In the genomic region with DNA sequence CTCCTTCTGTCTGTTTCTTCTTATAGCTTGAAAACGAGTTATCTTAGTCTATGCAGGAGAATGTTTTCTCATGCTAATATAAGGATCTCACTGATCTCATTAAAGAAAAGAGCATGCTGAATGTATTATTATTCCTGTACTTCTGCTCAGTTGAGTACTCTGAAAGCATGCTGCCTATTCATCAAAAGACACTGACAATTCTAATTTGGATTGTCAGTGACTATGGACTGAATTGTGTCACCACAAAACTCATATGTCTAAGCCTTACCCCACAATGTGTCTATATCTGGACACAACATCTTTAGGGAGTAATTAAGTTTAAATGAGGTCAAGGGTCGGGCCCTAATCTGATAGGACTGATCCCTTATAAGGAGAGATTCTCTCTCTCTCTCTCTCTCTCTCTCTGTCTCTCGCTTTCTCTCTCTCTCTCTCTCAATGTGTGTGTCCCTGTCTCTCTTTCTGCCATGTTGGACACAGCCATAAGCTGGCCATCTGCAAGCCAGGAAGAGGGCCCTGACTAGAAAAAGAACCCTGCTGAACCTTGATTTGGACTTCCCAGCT, we compare ENCODE assay signal across 13 cellular contexts.
DNase-seq lines count a peak whose midpoint lies in the region; ATAC-seq and TF ChIP-seq lines count a peak whose summit lies in the region.
"Had no signal": no experiment of that assay in that cellular context is flagged by ENCODE, and none has a peak within 500 bp of the region (broad histone marks: within the 10 kb centered on the region; RNA-seq: fewer than 3 reads in every experiment).

No MANE protein-coding gene starts in this region.

- ATAC-seq in GM23338: no peak
- ATAC-seq: A549; CD8-positive, alpha-beta T cell had no signal

- H3K36me3 ChIP-seq in GM23338 (ENCODE audit: insufficient read depth) (no peaks in the 10 kb centered on the region), HEK293 (ENCODE audit: control insufficient read depth in 2 of 2, insufficient read depth in 1 of 2, low read length in 2 of 2) (no peaks in the 10 kb centered on the region)

- H3K27me3 ChIP-seq in GM23338 (ENCODE audit: insufficient read depth): no peaks in the 10 kb centered on the region

- CTCF ChIA-PET in HEK293 (lab: Yijun Ruan, JAX): interaction anchor here (0.6 to 1.0 kb wide), 3 partner anchors 13 to 323 kb away, joined by 3 read pairs; no protein-coding TSS in a partner anchor

- H3K27ac Mint-ChIP-seq in GM23338 (no peak overlapping the region), glutamatergic neuron (ENCODE audit: unreplicated experiment) (no peak overlapping the region)
- H3K27ac Mint-ChIP-seq: CD8-positive, alpha-beta T cell had no signal

- H3F3A ChIP-seq in GM23338 (replicated peaks; ENCODE audit: low read depth): no peaks in the 10 kb centered on the region

- TF ChIP-seq CTCF in GM23338 (conservative IDR thresholded peaks at IDR 0.05; ENCODE audit: low read depth in 2 of 2): no peak
- no peak for TF ChIP-seq CTCF in HEK293 (tag by site-specific recombination; IDR thresholded peaks at IDR 0.05)
- no peak for TF ChIP-seq CTCF in glutamatergic neuron (IDR thresholded peaks at IDR 0.05; ENCODE audit: partially characterized antibody, unreplicated experiment)

- no peaks in the 10 kb centered on the region for H3K9me3 ChIP-seq in HEK293 (ENCODE audit: control insufficient read depth, insufficient read depth, low read depth, low read length)
- H3K9me3 ChIP-seq: A549 had no signal

- H3K36me3 Mint-ChIP-seq in GM23338 (ENCODE audit: low read depth) (no peaks in the 10 kb centered on the region), glutamatergic neuron (ENCODE audit: unreplicated experiment) (no peaks in the 10 kb centered on the region)
- H3K36me3 Mint-ChIP-seq: CD14-positive monocyte; CD8-positive, alpha-beta T cell had no signal

- no peaks in the 10 kb centered on the region for H3K9me2 ChIP-seq in GM23338 (ENCODE audit: insufficient read depth)

- H2AFZ ChIP-seq in GM23338: 0 out of 2 replicates have a peak overlapping the region, but pooled peaks have one; percentile 8

- H3K4me1 ChIP-seq in GM23338 (ENCODE audit: insufficient read depth) (peaks cover 8% of the 10 kb centered on the region; the same call in 1 of the 2 replicates), HEK293 (ENCODE audit: control insufficient read depth, insufficient read depth, low read length) (no peaks in the 10 kb centered on the region)

- H3K9me3 Mint-ChIP-seq in GM23338: no peaks in the 10 kb centered on the region
- peaks cover 5% of the 10 kb centered on the region for H3K9me3 Mint-ChIP-seq in glutamatergic neuron (ENCODE audit: unreplicated experiment)
- H3K9me3 Mint-ChIP-seq: CD8-positive, alpha-beta T cell had no signal

- no peak overlapping the region for H3K4me2 ChIP-seq in GM23338
- H3K4me2 ChIP-seq: A549 had no signal

- no peaks in the 10 kb centered on the region for H4K20me1 ChIP-seq in GM23338 (replicated peaks; ENCODE audit: insufficient read depth)

- H3K27ac ChIP-seq in GM23338 (ENCODE audit: low read depth): no peak overlapping the region
- no peak overlapping the region for H3K27ac ChIP-seq in HEK293 (ENCODE audit: extremely low read depth, low read depth, low read length)
- H3K27ac ChIP-seq: A549 had no signal

- POLR2A ChIA-PET in HEK293 (lab: Yijun Ruan, JAX): no interaction called here

- H3K4me3 ChIP-seq in GM23338 (no peak overlapping the region), HEK293 (ENCODE audit: low read depth, low read length) (no peak overlapping the region)
- H3K4me3 ChIP-seq: A549 had no signal

- no peaks in the 10 kb centered on the region for H3K79me2 ChIP-seq in GM23338 (replicated peaks; ENCODE audit: insufficient read depth)

- H3K27me3 Mint-ChIP-seq in GM23338 (ENCODE audit: insufficient read depth, low read depth, poor library complexity) (no peaks in the 10 kb centered on the region), glutamatergic neuron (ENCODE audit: unreplicated experiment) (peaks cover 4% of the 10 kb centered on the region)

- H3K4me1 Mint-ChIP-seq in GM23338: peaks cover 5% of the 10 kb centered on the region
- H3K4me1 Mint-ChIP-seq in glutamatergic neuron (ENCODE audit: low read depth, unreplicated experiment): peaks cover 20% of the 10 kb centered on the region
- H3K4me1 Mint-ChIP-seq: CD14-positive monocyte had no signal

- no peak for DNase-seq in GM23338 (ENCODE audit: low spot score)
- no peak for DNase-seq in glutamatergic neuron
- peak; percentile 56 for DNase-seq in retina
- DNase-seq in T-helper 9 cell: no peak
- no peak for DNase-seq in NCI-H2107 (lab: John Stamatoyannopoulos, UW)
- DNase-seq: CD8-positive, alpha-beta T cell; COR-L47; DMS153; DMS79 treated with DMSO at 0.1 percent for 48 hours; GOT3 had no signal

- H3K4me3 Mint-ChIP-seq in GM23338 (no peak overlapping the region), glutamatergic neuron (ENCODE audit: unreplicated experiment) (peak overlapping the region; percentile 50)
- H3K4me3 Mint-ChIP-seq: CD14-positive monocyte; CD8-positive, alpha-beta T cell had no signal

TF ChIP-seq in HEK293, 187 proteins besides CTCF, POLR2A, EP300 and RAD21:
- peak; percentile 91 for TF ChIP-seq ZNF596 (tag by site-specific recombination; IDR thresholded peaks at IDR 0.05)
- no peak for TF ChIP-seq SALL2 (tag by site-specific recombination; IDR thresholded peaks at IDR 0.05; ENCODE audit: borderline replicate concordance)
